ENCODE assay signal across 8 cellular contexts in genomic region chr11:118789501-118790356, GRCh38. TPM values are rescaled to one million over a fixed set of nuclear protein-coding genes. Genes with fewer than 3 reads are reported as not detected.
DNase-seq lines count a peak whose midpoint lies in the region; ATAC-seq, FAIRE-seq and TF ChIP-seq lines count a peak whose summit lies in the region.

No MANE protein-coding gene starts in this region.

- in situ Hi-C loops in HAP-1 (cut with MboI; ENCODE audit: low sequenced_read_pairs), result no loop called here
- in situ Hi-C loops in mammary epithelial cell (cut with MboI; ENCODE audit: low sequenced_read_pairs in 2 of 2), result no loop called here

- dilution Hi-C loops in mammary epithelial cell (cut with HindIII; ENCODE audit: low sequenced_read_pairs), result loop anchor here (5.0 kb wide), 1 partner anchor 53 kb away; no protein-coding TSS in a partner anchor

- no peaks in the 10 kb centered on the region for H3K27me3 ChIP-seq in HAP-1 (ENCODE audit: low read depth)
- no peaks in the 10 kb centered on the region for H3K27me3 ChIP-seq in mammary epithelial cell (ENCODE audit: insufficient read depth, low read length)
- no peaks in the 10 kb centered on the region for H3K27me3 ChIP-seq in layer of hippocampus (ENCODE audit: control insufficient read depth, insufficient read depth, low read length)

- intact Hi-C loops in mammary epithelial cell (cut with micrococcal nuclease), result no loop called here

- H2AFZ ChIP-seq in mammary epithelial cell (ENCODE audit: low read depth, low read length), result no peak overlapping the region

- BruUV-seq in mammary epithelial cell (replicated peaks; lab: Mats Ljungman, UMichigan), result TSS peak; percentile 3

- H3K27ac ChIP-seq in mammary epithelial cell (ENCODE audit: insufficient read depth, low read depth, low read length) (peak overlapping the region; percentile 93), layer of hippocampus (ENCODE audit: low read depth, low read length) (peak overlapping the region; percentile 97)

- H3K4me3 ChIP-seq in HAP-1 (peak overlapping the region; percentile 95), mammary epithelial cell (replicated peaks in 1 of 3; ENCODE audit: insufficient read depth in 1 of 3, low read depth in 2 of 3, low read length in 3 of 3) (peak overlapping the region; percentile 90 to 95 (median 95))

- peak; percentile 86 for FAIRE-seq in D721Med (lab: Jason Lieb, UNC)

- peak overlapping the region; percentile 79 for H3K4me2 ChIP-seq in mammary epithelial cell (ENCODE audit: insufficient read depth, low read depth, low read length)

- H3K4me1 ChIP-seq in HAP-1 (peaks cover 37% of the 10 kb centered on the region), mammary epithelial cell (ENCODE audit: insufficient read depth, low read length) (peaks cover 18% of the 10 kb centered on the region)

- H3K9me3 ChIP-seq in HAP-1, result no peaks in the 10 kb centered on the region
- no peaks in the 10 kb centered on the region for H3K9me3 ChIP-seq in mammary epithelial cell (replicated peaks; ENCODE audit: insufficient read depth, low read length)

- H3K36me3 ChIP-seq in HAP-1 (replicated peaks) (peaks cover 15% of the 10 kb centered on the region), mammary epithelial cell (ENCODE audit: insufficient read depth, low read length) (peaks cover 7% of the 10 kb centered on the region)

- ATAC-seq in GM19324 (IDR thresholded peaks at IDR 0.05; ENCODE audit: low FRiP score, unreplicated experiment), result no peak

- peak overlapping the region; percentile 90 for H3K9ac ChIP-seq in mammary epithelial cell (ENCODE audit: insufficient read depth, low read length)

- 3% methylated on average over 13 of the region's 18 CpGs for WGBS in mammary epithelial cell (ENCODE audit: low coverage, missing lambda C conversion rate)

- H4K20me1 ChIP-seq in mammary epithelial cell (ENCODE audit: insufficient read depth, low read length), result peaks cover 6% of the 10 kb centered on the region

- peaks cover 71% of the 10 kb centered on the region for H3K79me2 ChIP-seq in mammary epithelial cell (ENCODE audit: insufficient read depth, low read length)

- CTCF ChIA-PET in mammary epithelial cell (lab: Charles Lee; ENCODE audit: low non-redundant PET), result interaction anchor here (0.7 kb wide), 1 partner anchor 1177 kb away, joined by 3 read pairs; no protein-coding TSS in a partner anchor

- DNase-seq in D721Med (ENCODE audit: insufficient read length, low spot score) (peak; percentile 42), HAP-1 (ENCODE audit: low spot score in 2 of 2) (peak; percentile 32 to 38), RKO (ENCODE audit: low spot score) (peak; percentile 69), mammary epithelial cell (peak; percentile 26), NCI-H187 treated with DMSO at 0.1 percent for 48 hours (lab: John Stamatoyannopoulos, UW) (no peak)
- DNase-seq in stimulated activated CD4-positive, alpha-beta T cell treated with anti-CD3 and anti-CD28 coated beads, Interleukin-4, amount 100 ng/mL, for 48 hours (ENCODE audit: low read depth in 2 of 2), result peak; percentile 12 to 22

- no peak for TF ChIP-seq CTCF in D721Med (IDR thresholded peaks at IDR 0.05; ENCODE audit: insufficient read depth, missing control alignments)
- no peak for TF ChIP-seq CTCF in mammary epithelial cell (conservative IDR thresholded peaks at IDR 0.05 in 1 of 2, IDR thresholded peaks at IDR 0.05 in 1 of 2; ENCODE audit: extremely low read depth in 1 of 2, insufficient read depth in 1 of 2, low read depth in 1 of 2, low read length in 2 of 2)

RNA-seq across cellular contexts. Expression of gene DDX6, which starts 1.2 kb away (rescaled TPM):
- 100 to 1,000 TPM in 1 of 2 donors, 10 to 100 TPM in 1; 96.8 to 162 TPM for total RNA-seq in mammary epithelial cell
- 33.5 TPM for polyA plus RNA-seq in mammary epithelial cell
- polyA minus RNA-seq in mammary epithelial cell, result 110 TPM
